In genomic region chr7:101815826-101816488, GRCh38 we compare ENCODE assay signal across 8 cellular contexts. TPM values are rescaled to one million over a fixed set of nuclear protein-coding genes. Genes with fewer than 3 reads are reported as not detected.
A peak's percentile ranks its signal among the peaks of the same experiment; 100 is the strongest.
DNase-seq lines count a peak whose midpoint lies in the region; ATAC-seq, FAIRE-seq and TF ChIP-seq lines count a peak whose summit lies in the region.

No MANE protein-coding gene starts in this region.

- CTCF ChIA-PET in A549 (lab: Yijun Ruan, JAX) (interaction anchor here (0.6 to 2.7 kb wide), 5 partner anchors 42 to 512 kb away, joined by 3 to 11 read pairs (median 3); no protein-coding TSS in a partner anchor), HepG2 (lab: Yijun Ruan, JAX; ENCODE audit: low intra/inter-chr PET ratio, low total read pairs) (no interaction called here)

- POLR2A ChIA-PET in A549 (lab: Yijun Ruan, JAX) (interaction anchor here (1.7 kb wide), 1 partner anchor 41 kb away, joined by 4 read pairs; no protein-coding TSS in a partner anchor), HepG2 (lab: Yijun Ruan, JAX) (interaction anchor here (2.3 kb wide), 1 partner anchor 40 kb away, joined by 5 read pairs; no protein-coding TSS in a partner anchor)

- H2AFZ ChIP-seq in HepG2 (ENCODE audit: low read length) = no peak overlapping the region

- H3K79me2 ChIP-seq in HepG2 (ENCODE audit: insufficient read depth, low read length) = peaks cover 36% of the 10 kb centered on the region

- H3K9me3 Mint-ChIP-seq in dendritic cell treated with granulocyte-macrophage colony-stimulating factor and Interleukin-4, amounts not matched to agents 40 ng/mL and 50 ng/mL, for 4 days = no peaks in the 10 kb centered on the region

- no peak for TF ChIP-seq RAD21 in A549 (conservative IDR thresholded peaks at IDR 0.05 in 1 of 2, IDR thresholded peaks at IDR 0.05 in 1 of 2)
- no peak for TF ChIP-seq RAD21 in HepG2 (CRISPR knock-in tag; IDR thresholded peaks at IDR 0.05)

- peak; percentile 69 to 75 for ATAC-seq in A549
- ATAC-seq in GM18511 (IDR thresholded peaks at IDR 0.05; ENCODE audit: unreplicated experiment) = peak; percentile 69
- ATAC-seq in HG03095 (IDR thresholded peaks at IDR 0.05; ENCODE audit: unreplicated experiment) = peak; percentile 49
- ATAC-seq in HepG2 = peak; percentile 68

- peaks cover 6% of the 10 kb centered on the region for H3K36me3 Mint-ChIP-seq in dendritic cell treated with granulocyte-macrophage colony-stimulating factor and Interleukin-4, amounts not matched to agents 40 ng/mL and 50 ng/mL, for 4 days (ENCODE audit: low read depth)

- peaks cover 24% of the 10 kb centered on the region for H4K20me1 ChIP-seq in HepG2 (ENCODE audit: insufficient read depth, low read length)

- peaks cover 41% of the 10 kb centered on the region for H3K4me1 Mint-ChIP-seq in dendritic cell treated with granulocyte-macrophage colony-stimulating factor and Interleukin-4, amounts not matched to agents 40 ng/mL and 50 ng/mL, for 4 days (ENCODE audit: low read depth)

- FAIRE-seq in A549 (lab: Jason Lieb, UNC) (no peak), HepG2 (lab: Jason Lieb, UNC) (no peak)

- H3K9me3 ChIP-seq in A549 (no peaks in the 10 kb centered on the region), HepG2 (ENCODE audit: low read length) (no peaks in the 10 kb centered on the region)

- H3K4me1 ChIP-seq in A549 (peaks cover 37% of the 10 kb centered on the region; the same call in 2 of the 3 replicates), HepG2 (ENCODE audit: insufficient read depth, low read length) (peaks cover 51% of the 10 kb centered on the region)

- TF ChIP-seq CTCF in A549 (IDR thresholded peaks at IDR 0.05) (peak; percentile 52), HepG2 (CRISPR knock-in tag; IDR thresholded peaks at IDR 0.05) (no peak)

- TF ChIP-seq POLR2A in A549 (IDR thresholded peaks at IDR 0.05; ENCODE audit: low read length) (peak; percentile 12; the same call in 1 of the 2 replicates), HepG2 (IDR thresholded peaks at IDR 0.05; ENCODE audit: insufficient read depth in 1 of 2, low read depth in 2 of 2, low read length in 2 of 2) (peak; percentile 41 to 49; a peak in 2 of 4 replicates)

- H3K4me3 Mint-ChIP-seq in dendritic cell treated with granulocyte-macrophage colony-stimulating factor and Interleukin-4, amounts not matched to agents 40 ng/mL and 50 ng/mL, for 4 days = peak overlapping the region; percentile 75

- peak overlapping the region; percentile 99 to 100 for H3K27ac ChIP-seq in A549
- peak overlapping the region; percentile 74 for H3K27ac ChIP-seq in HepG2 (ENCODE audit: extremely low read length, insufficient read depth, low read length)

- TF ChIP-seq EP300 in A549 (IDR thresholded peaks at IDR 0.05) (no peak), HepG2 (IDR thresholded peaks at IDR 0.05; ENCODE audit: low read depth in 2 of 2, low read length in 2 of 2) (no peak), HepG2 (CRISPR knock-in tag; IDR thresholded peaks at IDR 0.05; ENCODE audit: borderline replicate concordance) (no peak)

- peak overlapping the region; percentile 97; the same call in 2 of the 3 replicates for H3K4me2 ChIP-seq in A549
- H3K4me2 ChIP-seq in HepG2 (ENCODE audit: low read depth, low read length) = no peak overlapping the region

- in situ Hi-C loops in HepG2 (cut with HindIII; ENCODE audit: extremely low pct_ligation_motif_present, low pct_unique_long_range_greater_than_20kb) = loop anchor here (5.0 to 10.0 kb wide), 3 partner anchors 74 to 439 kb away; no protein-coding TSS in a partner anchor

- H3K36me3 ChIP-seq in HepG2 (replicated peaks in 1 of 2; ENCODE audit: control insufficient read depth in 1 of 2, insufficient read depth in 2 of 2, low read length in 2 of 2) = no peaks in the 10 kb centered on the region

- H3K4me3 ChIP-seq in A549 (peak overlapping the region; percentile 92), HepG2 (replicated peaks in 1 of 3; ENCODE audit: insufficient read depth in 1 of 3, low read depth in 2 of 3, low read length in 3 of 3) (peak overlapping the region; percentile 55 to 73 (median 71); a peak in 4 of 6 replicates)

- WGBS in A549 (ENCODE audit: missing lambda C conversion rate) = under 1% methylated on average over 20 of the region's 88 CpGs
- under 1% methylated on average over 21 of the region's 88 CpGs for WGBS in HepG2 (ENCODE audit: low lambda C conversion rate)

- peak overlapping the region; percentile 71; the same call in 1 of the 2 replicates for H3K9ac ChIP-seq in HepG2 (ENCODE audit: insufficient read depth, low read depth, low read length)

- no peaks in the 10 kb centered on the region; a peak in 3 of 5 replicates for H3K27me3 ChIP-seq in HepG2 (ENCODE audit: control insufficient read depth in 1 of 2, insufficient read depth in 2 of 2, low read length in 2 of 2)

- peak overlapping the region; percentile 83 for H3K27ac Mint-ChIP-seq in dendritic cell treated with granulocyte-macrophage colony-stimulating factor and Interleukin-4, amounts not matched to agents 40 ng/mL and 50 ng/mL, for 4 days

- peaks cover 1% of the 10 kb centered on the region for H3K27me3 Mint-ChIP-seq in dendritic cell treated with granulocyte-macrophage colony-stimulating factor and Interleukin-4, amounts not matched to agents 40 ng/mL and 50 ng/mL, for 4 days

- peak; percentile 72 to 84 for DNase-seq in A549 (ENCODE audit: low read depth in 1 of 2, low spot score in 1 of 2)
- peak; percentile 58 for DNase-seq in NCI-H345 treated with DMSO at 0.1 percent for 48 hours (lab: John Stamatoyannopoulos, UW; ENCODE audit: unreplicated experiment)
- peak; percentile 58 for DNase-seq in activated CD4-positive, alpha-beta T cell treated with anti-CD3 and anti-CD28 coated beads for 1 hour
- DNase-seq in HepG2 (ENCODE audit: low spot score) = peak; percentile 70
- DNase-seq in stimulated activated CD4-positive, alpha-beta T cell treated with anti-CD3 and anti-CD28 coated beads, Interleukin-2, amount 100 ng/mL, for 4 hours (ENCODE audit: low read depth) = peak; percentile 49

- intact Hi-C loops in dendritic cell treated with granulocyte-macrophage colony-stimulating factor and Interleukin-4, amounts not matched to agents 40 ng/mL and 50 ng/mL, for 4 days (cut with micrococcal nuclease) = loop anchor here (1.0 to 2.0 kb wide), 4 partner anchors 41 to 214 kb away; no protein-coding TSS in a partner anchor
- intact Hi-C loops in HepG2 (cut with micrococcal nuclease; ENCODE audit: unreplicated experiment) = loop anchor here (1.0 to 5.0 kb wide), 3 partner anchors 41 to 420 kb away; no protein-coding TSS in a partner anchor

- BruUV-seq in HepG2 (replicated peaks; lab: Mats Ljungman, UMichigan) = no TSS peak

TF ChIP-seq in A549, 52 proteins besides CTCF, POLR2A, EP300 and RAD21 (continues in another document):
- TF ChIP-seq RCOR1 (IDR thresholded peaks at IDR 0.05; ENCODE audit: low read depth, low read length) (no peak), KDM1A (IDR thresholded peaks at IDR 0.05; ENCODE audit: low read depth) (no peak), HOXA7 (CRISPR knock-in tag; IDR thresholded peaks at IDR 0.05) (no peak), HOXB13 (CRISPR knock-in tag; IDR thresholded peaks at IDR 0.05; ENCODE audit: low read depth) (no peak), BHLHE40 (IDR thresholded peaks at IDR 0.05; ENCODE audit: low read depth, low read length) (no peak)

TF ChIP-seq in HepG2, 621 proteins besides CTCF, POLR2A, EP300 and RAD21 (continues in another document):
- TF ChIP-seq JUNB (CRISPR knock-in tag; IDR thresholded peaks at IDR 0.05; ENCODE audit: borderline replicate concordance) = no peak

RNA-seq across cellular contexts. Expression of gene CUX1, which starts 1.5 kb away (rescaled TPM):
- polyA plus RNA-seq in A549 (2011; rRNA removed) (32.7 and 34.9 TPM in 2 replicates), A549 (2017; fragmentation: RNase III; extraction: RNeasy Plus Mini Kit Qiagen cat#74134 plus additional on column Dnase treatment) (32.5 to 35.3 TPM (median 33.4 TPM) in 3 replicates), HepG2 (2011; rRNA removed) (14.9 and 17.8 TPM in 2 replicates)
- 37.6 and 46.3 TPM in 2 replicates for polyA plus RNA-seq in A549 (2012; cell fraction: cytosol; rRNA removed)
- polyA plus RNA-seq in A549 (2012; cell fraction: nucleus; rRNA removed) = 33.9 and 40.4 TPM in 2 replicates
- 40.4 and 47.0 TPM in 2 replicates for polyA minus RNA-seq in A549 (2011; rRNA and poly(A)+ RNA removed)
- 13.7 and 21.7 TPM in 2 replicates for total RNA-seq in HepG2 (2016; rRNA removed; fragmentation: Illumina TruSeq; extraction: Trizol)
- total RNA-seq in HepG2 (2016; cell fraction: cytosol; rRNA removed; fragmentation: Illumina TruSeq; extraction: Trizol; ENCODE audit: low read depth) = 11.4 and 13.0 TPM in 2 replicates
- 13.2 and 19.0 TPM in 2 replicates for total RNA-seq in HepG2 (2016; cell fraction: insoluble cytoplasmic fraction; rRNA removed; fragmentation: Illumina TruSeq; extraction: Trizol)
- total RNA-seq in HepG2 (2016; cell fraction: membrane; rRNA removed; fragmentation: Illumina TruSeq; extraction: Trizol) = 12.9 and 17.8 TPM in 2 replicates
- total RNA-seq in HepG2 (2016; cell fraction: nucleus; rRNA removed; fragmentation: Illumina TruSeq; extraction: Trizol) = 34.3 and 34.4 TPM in 2 replicates
- 11.7 and 14.5 TPM in 2 replicates for polyA plus RNA-seq in HepG2 (2011; cell fraction: cytosol; rRNA removed)
- polyA plus RNA-seq in HepG2 (2011; cell fraction: nucleus; rRNA removed) = 19.5 and 20.4 TPM in 2 replicates
- 17.6 and 19.7 TPM in 2 replicates for polyA plus RNA-seq in HepG2 (2012)
- polyA plus RNA-seq in HepG2 (2016; cell fraction: cytosol; fragmentation: Illumina TruSeq; extraction: Trizol; ENCODE audit: low read depth) = 7.4 and 8.5 TPM in 2 replicates
- polyA plus RNA-seq in HepG2 (2016; cell fraction: insoluble cytoplasmic fraction; fragmentation: Illumina TruSeq; extraction: Trizol; ENCODE audit: low read depth) = 16.3 and 20.7 TPM in 2 replicates
- polyA plus RNA-seq in HepG2 (2016; cell fraction: membrane; fragmentation: Illumina TruSeq; extraction: Trizol; ENCODE audit: low read depth) = 17.8 and 18.3 TPM in 2 replicates
- 20.0 and 22.4 TPM in 2 replicates for polyA plus RNA-seq in HepG2 (2016; cell fraction: nucleus; fragmentation: Illumina TruSeq; extraction: Trizol; ENCODE audit: insufficient read depth, low read depth)
- 17.5 and 23.0 TPM in 2 replicates for polyA minus RNA-seq in HepG2 (2011; rRNA and poly(A)+ RNA removed; ENCODE audit: low replicate concordance)
- 9.6 and 10.6 TPM in 2 replicates for polyA minus RNA-seq in HepG2 (2011; cell fraction: cytosol; rRNA and poly(A)+ RNA removed)
- 65.1 and 68.5 TPM in 2 replicates for polyA minus RNA-seq in HepG2 (2011; cell fraction: nucleus; rRNA and poly(A)+ RNA removed)

Comparison
In these comparisons a context has a peak if more than half of its experiments do, and no peak if none do; other contexts are left out.
1. Peak in every context shown above with its lines: DNase-seq, ATAC-seq, H3K4me3 ChIP-seq and H3K27ac ChIP-seq.